Comparison of ENCODE assay signal across 19 cellular contexts in the genomic region with DNA sequence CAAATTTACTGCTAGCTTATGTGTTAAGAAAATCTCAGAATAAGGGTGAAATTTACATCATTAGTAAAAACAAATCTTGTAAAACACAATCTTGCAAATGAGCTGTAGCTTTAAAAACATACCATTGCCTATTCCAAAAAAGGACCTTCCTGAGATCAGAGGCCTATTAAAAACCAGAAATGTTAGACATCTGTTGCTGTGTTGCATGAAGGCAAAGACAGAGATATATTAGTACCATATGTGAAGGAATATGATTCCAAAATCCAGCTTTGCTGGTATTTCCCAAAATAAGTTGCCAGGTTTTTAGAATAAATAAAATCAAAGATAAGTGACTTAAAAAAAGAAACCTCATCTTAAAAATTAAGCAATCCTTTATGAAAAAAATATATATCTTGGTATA.
"Had no signal": no experiment of that assay in that cellular context is flagged by ENCODE, and none has a peak within 500 bp of the region (broad histone marks: within the 10 kb centered on the region; RNA-seq: fewer than 3 reads in every experiment).

No MANE protein-coding gene starts in this region.

- ATAC-seq: body of pancreas, heart right ventricle, left lung, mucosa of descending colon, natural killer cell, right cardiac atrium had no signal

- H3K27ac ChIP-seq: body of pancreas, epithelial cell of prostate, heart right ventricle, left lung, tibial nerve, vagina had no signal

- H3K27me3 ChIP-seq: body of pancreas, heart right ventricle, left lung, tibial nerve, vagina had no signal

- H3K4me1 ChIP-seq: body of pancreas, heart right ventricle, left lung, tibial nerve, vagina had no signal

- H3K4me3 ChIP-seq: body of pancreas, heart right ventricle, left lung, mucosa of descending colon, smooth muscle cell, tibial nerve, vagina had no signal

- H3K9me3 ChIP-seq: body of pancreas, mucosa of descending colon, tibial nerve, vagina had no signal

- H3K4me2 ChIP-seq: smooth muscle cell had no signal

- DNase-seq: activated CD4-positive, alpha-beta T cell treated with anti-CD3 and anti-CD28 coated beads, Interleukin-2, amount 50 U/mL, for 1 hour; activated CD4-positive, CD25-positive, alpha-beta regulatory T cell; activated naive CD4-positive, alpha-beta T cell treated with anti-CD3 and anti-CD28 coated beads, Interleukin-2, amount 50 U/mL, for 16 hours; activated T-cell treated with anti-CD3 and anti-CD28 coated beads for 4 hours; body of pancreas; cortex of kidney; effector memory CD4-positive, alpha-beta T cell; foreskin melanocyte; heart right ventricle; islet precursor cell; left lung; mucosa of descending colon; natural killer cell; nucleus accumbens; right cardiac atrium had no signal

- H3K36me3 ChIP-seq: heart right ventricle, left lung, tibial nerve, vagina had no signal
